8 cellular contexts compared by ENCODE assay signal in genomic region chr1:38990746-38991637, GRCh38. TPM values are rescaled to one million over a fixed set of nuclear protein-coding genes. Genes with fewer than 3 reads are reported as not detected.
DNase-seq lines count a peak whose midpoint lies in the region; ATAC-seq and TF ChIP-seq lines count a peak whose summit lies in the region.

TSS of gene AKIRIN1 (plus strand) at chr1:38991276. CDS start at chr1:38991381, 105 bp downstream.

- H3K4me1 Mint-ChIP-seq in Caco-2 (ENCODE audit: low read depth, unreplicated experiment) = peaks cover 21% of the 10 kb centered on the region

- peak within 1 kb of the TSS; percentile 100 for H3K4ac ChIP-seq in mesendoderm (ENCODE audit: low read depth, low read length)

- peak within 1 kb of the TSS; percentile 98 for H3K56ac ChIP-seq in mesendoderm (ENCODE audit: low read length)

- H3K27ac ChIP-seq in mesendoderm (ENCODE audit: low read depth, low read length) = peak within 1 kb of the TSS; percentile 98

- H3K4me3 Mint-ChIP-seq in Caco-2 (ENCODE audit: unreplicated experiment) = peak within 1 kb of the TSS; percentile 90

- POLR2A ChIA-PET in Caco-2 (lab: Charles Lee) = interaction anchor here (0.6 kb wide), 1 partner anchor 117 kb away, joined by 4 read pairs; no protein-coding TSS in a partner anchor

- intact Hi-C loops in Caco-2 (cut with micrococcal nuclease; ENCODE audit: unreplicated experiment) = loop anchor here (2.0 kb wide), 2 partner anchors 22 to 36 kb away; partner anchors contain the start of gene NDUFS5

- BruUV-seq in Caco-2 (replicated peaks; lab: Mats Ljungman, UMichigan) = no TSS peak

- peak within 1 kb of the TSS; percentile 83 for H2BK120ac ChIP-seq in mesendoderm (ENCODE audit: low read depth, low read length)

- H3K4me2 ChIP-seq in mesendoderm (ENCODE audit: low read length) = peak within 1 kb of the TSS; percentile 84

- TF ChIP-seq CTCF in Caco-2 (IDR thresholded peaks at IDR 0.05; ENCODE audit: insufficient read depth in 1 of 2, low read depth in 1 of 2, low read length in 1 of 2, severe bottlenecking in 1 of 2, unreplicated experiment in 1 of 2) = no peak

- H3K9me3 Mint-ChIP-seq in Caco-2 (ENCODE audit: unreplicated experiment) = no peaks in the 10 kb centered on the region

- H4K5ac ChIP-seq in mesendoderm (ENCODE audit: low read length) = peak within 1 kb of the TSS; percentile 23

- H3K4me1 ChIP-seq in Caco-2 (peaks cover 22% of the 10 kb centered on the region), endocrine pancreas (ENCODE audit: control insufficient read depth, insufficient read depth, low read length) (no peaks in the 10 kb centered on the region), mesendoderm (ENCODE audit: control insufficient read depth, low read depth, low read length) (peaks cover 5% of the 10 kb centered on the region)

- peak within 1 kb of the TSS; percentile 37 for H2BK15ac ChIP-seq in mesendoderm (replicated peaks; ENCODE audit: low read depth)

- H3K9ac ChIP-seq in endocrine pancreas (ENCODE audit: control insufficient read depth, insufficient read depth, low read length) (peak within 1 kb of the TSS; percentile 84), mesendoderm (ENCODE audit: low read length) (peak within 1 kb of the TSS; percentile 99)

- H2AK5ac ChIP-seq in mesendoderm (ENCODE audit: low read length) = peak within 1 kb of the TSS; percentile 65

- no peaks in the 10 kb centered on the region for H3K27me3 ChIP-seq in Caco-2 (replicated peaks; ENCODE audit: control insufficient read depth, insufficient read depth, low read length)
- no peaks in the 10 kb centered on the region for H3K27me3 ChIP-seq in endocrine pancreas (ENCODE audit: control insufficient read depth, insufficient read depth, low read length)
- no peaks in the 10 kb centered on the region for H3K27me3 ChIP-seq in mesendoderm (ENCODE audit: insufficient read depth, low read length, poor library complexity)

- H3K4me3 ChIP-seq in Caco-2 (ENCODE audit: low read depth, low read length) (peak within 1 kb of the TSS; percentile 67), endocrine pancreas (ENCODE audit: control insufficient read depth, insufficient read depth, low read length) (peak within 1 kb of the TSS; percentile 84), mesendoderm (ENCODE audit: low read length) (peak within 1 kb of the TSS; percentile 99)

- H3K27me3 Mint-ChIP-seq in Caco-2 (ENCODE audit: insufficient read depth, unreplicated experiment) = no peaks in the 10 kb centered on the region

- no peaks in the 10 kb centered on the region for H3K79me1 ChIP-seq in mesendoderm (ENCODE audit: low read length)

- peak within 1 kb of the TSS; percentile 67 for H4K8ac ChIP-seq in mesendoderm (ENCODE audit: low read depth, low read length)

- H3K36me3 Mint-ChIP-seq in Caco-2 (ENCODE audit: insufficient read depth, unreplicated experiment) = peaks cover 34% of the 10 kb centered on the region

- H3K36me3 ChIP-seq in Caco-2 (ENCODE audit: control insufficient read depth, insufficient read depth, low read length) (no peaks in the 10 kb centered on the region), endocrine pancreas (ENCODE audit: control insufficient read depth, insufficient read depth, low read length) (no peaks in the 10 kb centered on the region), mesendoderm (ENCODE audit: control insufficient read depth, insufficient read depth, low read length) (no peaks in the 10 kb centered on the region)

- CTCF ChIA-PET in Caco-2 (lab: Charles Lee) = no interaction called here

- ATAC-seq in GM21390 (IDR thresholded peaks at IDR 0.05; ENCODE audit: unreplicated experiment) = peak; percentile 90

- H3K79me2 ChIP-seq in mesendoderm (ENCODE audit: control insufficient read depth, insufficient read depth, low read length) = peaks cover 48% of the 10 kb centered on the region

- WGBS in mesendoderm (ENCODE audit: extremely low coverage, insufficient coverage, low lambda C conversion rate) = no CpG with 5 or more reads among the region's 76 CpGs

- peak within 1 kb of the TSS; percentile 85 for H3K27ac Mint-ChIP-seq in Caco-2 (ENCODE audit: unreplicated experiment)

- H2BK5ac ChIP-seq in mesendoderm (ENCODE audit: low read length) = peak within 1 kb of the TSS; percentile 96

- peak; percentile 98 for DNase-seq in Caco-2
- peak; percentile 22 to 99 (median 96) for DNase-seq in HUDEP-2 (lab: John Stamatoyannopoulos, UW; ENCODE audit: unreplicated experiment in 76 of 76)
- DNase-seq in NOMO-1 treated with dmso at 0.1 percent for 144 hours (lab: John Stamatoyannopoulos, UW; ENCODE audit: unreplicated experiment) = peak; percentile 93
- DNase-seq in activated CD8-positive, alpha-beta memory T cell treated with anti-CD3 and anti-CD28 coated beads, Interleukin-2, amount 50 U/mL, for 1 hour (ENCODE audit: extremely low read depth) = peak; percentile 67
- DNase-seq in mesendoderm = peak; percentile 98
- peak; percentile 95 for DNase-seq in stimulated activated CD8-positive, alpha-beta memory T cell treated with anti-CD3 and anti-CD28 coated beads, Interleukin-12 subunit alpha, Interleukin-12 subunit beta, amount 100 ng/mL, for 4 hours (ENCODE audit: low read depth)

- H3K18ac ChIP-seq in mesendoderm (ENCODE audit: low read length) = peak within 1 kb of the TSS; percentile 99

- no peaks in the 10 kb centered on the region for H3K9me3 ChIP-seq in Caco-2
- H3K9me3 ChIP-seq in endocrine pancreas (ENCODE audit: control insufficient read depth, low read length) = no peaks in the 10 kb centered on the region

- peak within 1 kb of the TSS; percentile 99 for H3K23ac ChIP-seq in mesendoderm (ENCODE audit: low read length)

RNA-seq across cellular contexts. Expression of gene AKIRIN1, which starts in this region (rescaled TPM):
- 59.4 and 68.4 TPM in 2 replicates for total RNA-seq in Caco-2 (2022)
- polyA plus RNA-seq in mesendoderm (2013, experiment 1 of 2) = 153 TPM
- polyA plus RNA-seq in mesendoderm (2013, experiment 2 of 2) = 155 TPM

Comparison
In these comparisons a context has a peak if more than half of its experiments do, and no peak if none do; other contexts are left out.
1. Peak in every context shown above with its lines: DNase-seq, ATAC-seq, H3K4me3 ChIP-seq and H3K27ac ChIP-seq.